Comparison of ENCODE assay signal across 1 cellular context in the genomic region with DNA sequence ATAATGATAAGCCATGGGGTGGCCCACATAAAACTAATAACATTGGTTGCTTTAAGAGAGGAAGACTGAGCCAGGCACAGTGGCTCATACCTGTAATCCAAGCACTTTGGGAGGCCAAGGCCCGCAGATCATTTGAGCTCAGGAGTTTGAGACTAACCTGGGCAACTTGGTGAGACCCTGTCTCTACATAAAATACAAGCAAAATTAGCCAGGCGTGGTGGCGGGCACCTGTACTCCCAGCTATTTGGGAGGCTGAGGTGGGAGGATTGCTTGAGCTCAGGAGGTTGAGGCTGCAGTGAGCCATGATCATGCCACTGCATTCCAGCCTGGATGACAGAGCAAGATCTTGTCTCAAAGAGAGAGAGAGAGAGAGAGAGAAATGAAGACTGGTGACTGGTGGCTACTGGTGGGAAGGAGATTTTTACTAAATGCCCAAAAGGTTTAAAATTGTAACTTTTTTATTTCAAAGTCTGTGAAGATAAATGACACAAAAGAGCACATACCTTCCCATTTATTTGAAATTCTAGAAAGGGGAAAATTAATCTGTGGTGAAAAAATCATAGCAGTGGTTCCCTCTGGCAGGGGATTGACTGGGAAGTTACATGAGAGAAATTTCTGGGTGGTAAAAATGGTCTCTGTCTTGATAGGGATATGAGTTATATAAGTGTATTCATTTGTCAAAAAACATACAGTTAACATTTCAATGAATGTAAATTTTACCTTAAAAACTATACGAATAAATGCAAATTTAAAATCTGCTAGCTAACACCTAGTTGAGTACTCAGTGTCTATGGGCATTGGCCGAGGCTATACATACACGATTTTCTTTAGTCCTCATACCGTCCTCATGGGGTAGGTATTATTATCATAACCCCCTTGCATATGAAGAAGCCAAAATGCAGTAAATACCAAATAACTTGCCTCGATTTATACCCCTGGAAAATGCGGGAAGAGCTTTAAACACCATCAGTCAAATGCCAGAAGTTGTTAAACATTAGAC.
TF ChIP-seq lines count a peak whose summit lies in the region.

No MANE protein-coding gene starts in this region.

TF ChIP-seq in K562, 482 proteins besides CTCF, POLR2A, EP300 and RAD21 (continued from another document and continues in another):
- TF ChIP-seq BCL6 (CRISPR knock-in tag; IDR thresholded peaks at IDR 0.05) (0 out of 2 replicates have a peak, but pooled peaks have one; percentile 44), C11orf30 (IDR thresholded peaks at IDR 0.05; ENCODE audit: low read depth) (no peak), ZNF699 (CRISPR knock-in tag; IDR thresholded peaks at IDR 0.05; ENCODE audit: insufficient replicate concordance) (no peak), MED1 (CRISPR knock-in tag; IDR thresholded peaks at IDR 0.05; ENCODE audit: borderline replicate concordance) (no peak), ZFP1 (CRISPR knock-in tag; IDR thresholded peaks at IDR 0.05) (peak; percentile 69; the same call in 1 of the 2 replicates), SMAD2 (IDR thresholded peaks at IDR 0.05; ENCODE audit: low read depth, low read length) (no peak), TGIF2 (CRISPR knock-in tag; IDR thresholded peaks at IDR 0.05) (no peak), SIRT6 (IDR thresholded peaks at IDR 0.05; ENCODE audit: low read depth, low read length) (no peak), ZNF830 (CRISPR knock-in tag; IDR thresholded peaks at IDR 0.05) (no peak), HDGF (IDR thresholded peaks at IDR 0.05) (no peak), ZNF23 (CRISPR knock-in tag; IDR thresholded peaks at IDR 0.05) (0 out of 2 replicates have a peak, but pooled peaks have one; percentile 22), IRF2 (CRISPR knock-in tag; IDR thresholded peaks at IDR 0.05) (no peak), POLR2AphosphoS5 (IDR thresholded peaks at IDR 0.05; ENCODE audit: control insufficient read depth, insufficient read depth, low read depth, low read length) (no peak), ZNF57 (CRISPR knock-in tag; IDR thresholded peaks at IDR 0.05) (no peak), ZNF431 (CRISPR knock-in tag; IDR thresholded peaks at IDR 0.05) (no peak), SMC3 (conservative IDR thresholded peaks at IDR 0.05; ENCODE audit: insufficient read depth, low read depth, low read length) (no peak), GABPA (tag; conservative IDR thresholded peaks at IDR 0.05; ENCODE audit: low read depth) (no peak), U2AF2 (optimal IDR thresholded peaks at IDR 0.05; ENCODE audit: low read depth, low read length) (no peak), SNIP1 (IDR thresholded peaks at IDR 0.05; ENCODE audit: low read depth) (no peak), COPS2 (conservative IDR thresholded peaks at IDR 0.05) (no peak), ZNF263 (CRISPR knock-in tag; IDR thresholded peaks at IDR 0.05; ENCODE audit: borderline replicate concordance) (no peak), PHF21A (IDR thresholded peaks at IDR 0.05; ENCODE audit: borderline replicate concordance, low read depth) (no peak), SMARCA4 (IDR thresholded peaks at IDR 0.05) (no peak), MTA2 (IDR thresholded peaks at IDR 0.05; ENCODE audit: low read depth) (no peak), ZSCAN32 (CRISPR knock-in tag; IDR thresholded peaks at IDR 0.05) (no peak), TAF15 (IDR thresholded peaks at IDR 0.05; ENCODE audit: low read depth, low read length) (no peak), ZNF197 (CRISPR knock-in tag; IDR thresholded peaks at IDR 0.05; ENCODE audit: low read depth) (no peak), TBP (optimal IDR thresholded peaks at IDR 0.05; ENCODE audit: low read depth, low read length) (no peak), ETV6 (IDR thresholded peaks at IDR 0.05; ENCODE audit: borderline replicate concordance in 1 of 2, low read depth in 2 of 2, low read length in 1 of 2) (no peak), ETV6 (CRISPR knock-in tag; IDR thresholded peaks at IDR 0.05; ENCODE audit: borderline replicate concordance) (no peak), ARNT (IDR thresholded peaks at IDR 0.05) (no peak), ZNF644 (tag; IDR thresholded peaks at IDR 0.05; ENCODE audit: low read depth) (no peak), TAF9B (IDR thresholded peaks at IDR 0.05; ENCODE audit: partially characterized antibody) (no peak), ZNF79 (CRISPR knock-in tag; IDR thresholded peaks at IDR 0.05; ENCODE audit: low read depth) (peak; percentile 59; the same call in 1 of the 2 replicates), EWSR1 (IDR thresholded peaks at IDR 0.05; ENCODE audit: borderline replicate concordance, low read depth, partially characterized antibody) (no peak), ZNF354B (CRISPR knock-in tag; IDR thresholded peaks at IDR 0.05) (peak; percentile 1; the same call in 1 of the 2 replicates), TCF7L2 (IDR thresholded peaks at IDR 0.05; ENCODE audit: low read depth, low read length) (no peak), ARHGAP35 (IDR thresholded peaks at IDR 0.05; ENCODE audit: partially characterized antibody) (no peak), RB1 (IDR thresholded peaks at IDR 0.05; ENCODE audit: low read depth) (no peak), SAP30 (IDR thresholded peaks at IDR 0.05; ENCODE audit: borderline replicate concordance, insufficient read depth, low read depth, low read length, poor library complexity, severe bottlenecking) (no peak)
- TF ChIP-seq, protein P1, sequence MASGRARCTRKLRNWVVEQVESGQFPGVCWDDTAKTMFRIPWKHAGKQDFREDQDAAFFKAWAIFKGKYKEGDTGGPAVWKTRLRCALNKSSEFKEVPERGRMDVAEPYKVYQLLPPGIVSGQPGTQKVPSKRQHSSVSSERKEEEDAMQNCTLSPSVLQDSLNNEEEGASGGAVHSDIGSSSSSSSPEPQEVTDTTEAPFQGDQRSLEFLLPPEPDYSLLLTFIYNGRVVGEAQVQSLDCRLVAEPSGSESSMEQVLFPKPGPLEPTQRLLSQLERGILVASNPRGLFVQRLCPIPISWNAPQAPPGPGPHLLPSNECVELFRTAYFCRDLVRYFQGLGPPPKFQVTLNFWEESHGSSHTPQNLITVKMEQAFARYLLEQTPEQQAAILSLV (tag; IDR thresholded peaks at IDR 0.05): peak; percentile 73; the same call in 1 of the 2 replicates
- TF ChIP-seq, protein P2, sequence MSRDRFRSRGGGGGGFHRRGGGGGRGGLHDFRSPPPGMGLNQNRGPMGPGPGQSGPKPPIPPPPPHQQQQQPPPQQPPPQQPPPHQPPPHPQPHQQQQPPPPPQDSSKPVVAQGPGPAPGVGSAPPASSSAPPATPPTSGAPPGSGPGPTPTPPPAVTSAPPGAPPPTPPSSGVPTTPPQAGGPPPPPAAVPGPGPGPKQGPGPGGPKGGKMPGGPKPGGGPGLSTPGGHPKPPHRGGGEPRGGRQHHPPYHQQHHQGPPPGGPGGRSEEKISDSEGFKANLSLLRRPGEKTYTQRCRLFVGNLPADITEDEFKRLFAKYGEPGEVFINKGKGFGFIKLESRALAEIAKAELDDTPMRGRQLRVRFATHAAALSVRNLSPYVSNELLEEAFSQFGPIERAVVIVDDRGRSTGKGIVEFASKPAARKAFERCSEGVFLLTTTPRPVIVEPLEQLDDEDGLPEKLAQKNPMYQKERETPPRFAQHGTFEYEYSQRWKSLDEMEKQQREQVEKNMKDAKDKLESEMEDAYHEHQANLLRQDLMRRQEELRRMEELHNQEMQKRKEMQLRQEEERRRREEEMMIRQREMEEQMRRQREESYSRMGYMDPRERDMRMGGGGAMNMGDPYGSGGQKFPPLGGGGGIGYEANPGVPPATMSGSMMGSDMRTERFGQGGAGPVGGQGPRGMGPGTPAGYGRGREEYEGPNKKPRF (IDR thresholded peaks at IDR 0.05; ENCODE audit: low read depth, low read length): no peak
- TF ChIP-seq, protein P3, sequence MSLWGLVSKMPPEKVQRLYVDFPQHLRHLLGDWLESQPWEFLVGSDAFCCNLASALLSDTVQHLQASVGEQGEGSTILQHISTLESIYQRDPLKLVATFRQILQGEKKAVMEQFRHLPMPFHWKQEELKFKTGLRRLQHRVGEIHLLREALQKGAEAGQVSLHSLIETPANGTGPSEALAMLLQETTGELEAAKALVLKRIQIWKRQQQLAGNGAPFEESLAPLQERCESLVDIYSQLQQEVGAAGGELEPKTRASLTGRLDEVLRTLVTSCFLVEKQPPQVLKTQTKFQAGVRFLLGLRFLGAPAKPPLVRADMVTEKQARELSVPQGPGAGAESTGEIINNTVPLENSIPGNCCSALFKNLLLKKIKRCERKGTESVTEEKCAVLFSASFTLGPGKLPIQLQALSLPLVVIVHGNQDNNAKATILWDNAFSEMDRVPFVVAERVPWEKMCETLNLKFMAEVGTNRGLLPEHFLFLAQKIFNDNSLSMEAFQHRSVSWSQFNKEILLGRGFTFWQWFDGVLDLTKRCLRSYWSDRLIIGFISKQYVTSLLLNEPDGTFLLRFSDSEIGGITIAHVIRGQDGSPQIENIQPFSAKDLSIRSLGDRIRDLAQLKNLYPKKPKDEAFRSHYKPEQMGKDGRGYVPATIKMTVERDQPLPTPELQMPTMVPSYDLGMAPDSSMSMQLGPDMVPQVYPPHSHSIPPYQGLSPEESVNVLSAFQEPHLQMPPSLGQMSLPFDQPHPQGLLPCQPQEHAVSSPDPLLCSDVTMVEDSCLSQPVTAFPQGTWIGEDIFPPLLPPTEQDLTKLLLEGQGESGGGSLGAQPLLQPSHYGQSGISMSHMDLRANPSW (CRISPR knock-in tag; IDR thresholded peaks at IDR 0.05): no peak; the same call in 1 of the 2 replicates
- TF ChIP-seq, protein P4, sequence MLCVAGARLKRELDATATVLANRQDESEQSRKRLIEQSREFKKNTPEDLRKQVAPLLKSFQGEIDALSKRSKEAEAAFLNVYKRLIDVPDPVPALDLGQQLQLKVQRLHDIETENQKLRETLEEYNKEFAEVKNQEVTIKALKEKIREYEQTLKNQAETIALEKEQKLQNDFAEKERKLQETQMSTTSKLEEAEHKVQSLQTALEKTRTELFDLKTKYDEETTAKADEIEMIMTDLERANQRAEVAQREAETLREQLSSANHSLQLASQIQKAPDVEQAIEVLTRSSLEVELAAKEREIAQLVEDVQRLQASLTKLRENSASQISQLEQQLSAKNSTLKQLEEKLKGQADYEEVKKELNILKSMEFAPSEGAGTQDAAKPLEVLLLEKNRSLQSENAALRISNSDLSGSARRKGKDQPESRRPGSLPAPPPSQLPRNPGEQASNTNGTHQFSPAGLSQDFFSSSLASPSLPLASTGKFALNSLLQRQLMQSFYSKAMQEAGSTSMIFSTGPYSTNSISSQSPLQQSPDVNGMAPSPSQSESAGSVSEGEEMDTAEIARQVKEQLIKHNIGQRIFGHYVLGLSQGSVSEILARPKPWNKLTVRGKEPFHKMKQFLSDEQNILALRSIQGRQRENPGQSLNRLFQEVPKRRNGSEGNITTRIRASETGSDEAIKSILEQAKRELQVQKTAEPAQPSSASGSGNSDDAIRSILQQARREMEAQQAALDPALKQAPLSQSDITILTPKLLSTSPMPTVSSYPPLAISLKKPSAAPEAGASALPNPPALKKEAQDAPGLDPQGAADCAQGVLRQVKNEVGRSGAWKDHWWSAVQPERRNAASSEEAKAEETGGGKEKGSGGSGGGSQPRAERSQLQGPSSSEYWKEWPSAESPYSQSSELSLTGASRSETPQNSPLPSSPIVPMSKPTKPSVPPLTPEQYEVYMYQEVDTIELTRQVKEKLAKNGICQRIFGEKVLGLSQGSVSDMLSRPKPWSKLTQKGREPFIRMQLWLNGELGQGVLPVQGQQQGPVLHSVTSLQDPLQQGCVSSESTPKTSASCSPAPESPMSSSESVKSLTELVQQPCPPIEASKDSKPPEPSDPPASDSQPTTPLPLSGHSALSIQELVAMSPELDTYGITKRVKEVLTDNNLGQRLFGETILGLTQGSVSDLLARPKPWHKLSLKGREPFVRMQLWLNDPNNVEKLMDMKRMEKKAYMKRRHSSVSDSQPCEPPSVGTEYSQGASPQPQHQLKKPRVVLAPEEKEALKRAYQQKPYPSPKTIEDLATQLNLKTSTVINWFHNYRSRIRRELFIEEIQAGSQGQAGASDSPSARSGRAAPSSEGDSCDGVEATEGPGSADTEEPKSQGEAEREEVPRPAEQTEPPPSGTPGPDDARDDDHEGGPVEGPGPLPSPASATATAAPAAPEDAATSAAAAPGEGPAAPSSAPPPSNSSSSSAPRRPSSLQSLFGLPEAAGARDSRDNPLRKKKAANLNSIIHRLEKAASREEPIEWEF (CRISPR knock-in tag; IDR thresholded peaks at IDR 0.05): no peak
- TF ChIP-seq, protein P5, sequence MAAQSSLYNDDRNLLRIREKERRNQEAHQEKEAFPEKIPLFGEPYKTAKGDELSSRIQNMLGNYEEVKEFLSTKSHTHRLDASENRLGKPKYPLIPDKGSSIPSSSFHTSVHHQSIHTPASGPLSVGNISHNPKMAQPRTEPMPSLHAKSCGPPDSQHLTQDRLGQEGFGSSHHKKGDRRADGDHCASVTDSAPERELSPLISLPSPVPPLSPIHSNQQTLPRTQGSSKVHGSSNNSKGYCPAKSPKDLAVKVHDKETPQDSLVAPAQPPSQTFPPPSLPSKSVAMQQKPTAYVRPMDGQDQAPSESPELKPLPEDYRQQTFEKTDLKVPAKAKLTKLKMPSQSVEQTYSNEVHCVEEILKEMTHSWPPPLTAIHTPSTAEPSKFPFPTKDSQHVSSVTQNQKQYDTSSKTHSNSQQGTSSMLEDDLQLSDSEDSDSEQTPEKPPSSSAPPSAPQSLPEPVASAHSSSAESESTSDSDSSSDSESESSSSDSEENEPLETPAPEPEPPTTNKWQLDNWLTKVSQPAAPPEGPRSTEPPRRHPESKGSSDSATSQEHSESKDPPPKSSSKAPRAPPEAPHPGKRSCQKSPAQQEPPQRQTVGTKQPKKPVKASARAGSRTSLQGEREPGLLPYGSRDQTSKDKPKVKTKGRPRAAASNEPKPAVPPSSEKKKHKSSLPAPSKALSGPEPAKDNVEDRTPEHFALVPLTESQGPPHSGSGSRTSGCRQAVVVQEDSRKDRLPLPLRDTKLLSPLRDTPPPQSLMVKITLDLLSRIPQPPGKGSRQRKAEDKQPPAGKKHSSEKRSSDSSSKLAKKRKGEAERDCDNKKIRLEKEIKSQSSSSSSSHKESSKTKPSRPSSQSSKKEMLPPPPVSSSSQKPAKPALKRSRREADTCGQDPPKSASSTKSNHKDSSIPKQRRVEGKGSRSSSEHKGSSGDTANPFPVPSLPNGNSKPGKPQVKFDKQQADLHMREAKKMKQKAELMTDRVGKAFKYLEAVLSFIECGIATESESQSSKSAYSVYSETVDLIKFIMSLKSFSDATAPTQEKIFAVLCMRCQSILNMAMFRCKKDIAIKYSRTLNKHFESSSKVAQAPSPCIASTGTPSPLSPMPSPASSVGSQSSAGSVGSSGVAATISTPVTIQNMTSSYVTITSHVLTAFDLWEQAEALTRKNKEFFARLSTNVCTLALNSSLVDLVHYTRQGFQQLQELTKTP (IDR thresholded peaks at IDR 0.05; ENCODE audit: low read depth in 1 of 2, partially characterized antibody in 2 of 2): no peak
- TF ChIP-seq, protein P6, sequence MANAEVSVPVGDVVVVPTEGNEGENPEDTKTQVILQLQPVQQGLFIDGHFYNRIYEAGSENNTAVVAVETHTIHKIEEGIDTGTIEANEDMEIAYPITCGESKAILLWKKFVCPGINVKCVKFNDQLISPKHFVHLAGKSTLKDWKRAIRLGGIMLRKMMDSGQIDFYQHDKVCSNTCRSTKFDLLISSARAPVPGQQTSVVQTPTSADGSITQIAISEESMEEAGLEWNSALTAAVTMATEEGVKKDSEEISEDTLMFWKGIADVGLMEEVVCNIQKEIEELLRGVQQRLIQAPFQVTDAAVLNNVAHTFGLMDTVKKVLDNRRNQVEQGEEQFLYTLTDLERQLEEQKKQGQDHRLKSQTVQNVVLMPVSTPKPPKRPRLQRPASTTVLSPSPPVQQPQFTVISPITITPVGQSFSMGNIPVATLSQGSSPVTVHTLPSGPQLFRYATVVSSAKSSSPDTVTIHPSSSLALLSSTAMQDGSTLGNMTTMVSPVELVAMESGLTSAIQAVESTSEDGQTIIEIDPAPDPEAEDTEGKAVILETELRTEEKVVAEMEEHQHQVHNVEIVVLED (CRISPR knock-in tag; IDR thresholded peaks at IDR 0.05): peak; percentile 39; the same call in 1 of the 2 replicates
